Comparison of ENCODE assay signal across 22 cellular contexts in genomic region chr3:152738656-152739055, GRCh38.
DNase-seq lines count a peak whose midpoint lies in the region; ATAC-seq, FAIRE-seq and TF ChIP-seq lines count a peak whose summit lies in the region.
"Had no signal": no experiment of that assay in that cellular context is flagged by ENCODE, and none has a peak within 500 bp of the region (broad histone marks: within the 10 kb centered on the region; RNA-seq: fewer than 3 reads in every experiment).

No MANE protein-coding gene starts in this region.

- no peak for TF ChIP-seq CTCF in choroid plexus epithelial cell (conservative IDR thresholded peaks at IDR 0.05; ENCODE audit: low read depth, low read length)
- no peak for TF ChIP-seq CTCF in lower leg skin (IDR thresholded peaks at IDR 0.05)

- 39 to 49% methylated on average over 2 of the region's 2 CpGs for WGBS in lower leg skin, 2 donors

- H3K4me3 ChIP-seq in choroid plexus epithelial cell (ENCODE audit: low read depth, low read length) (no peak overlapping the region), lower leg skin (ENCODE audit: low read depth, poor library complexity, severe bottlenecking) (no peak overlapping the region)
- H3K4me3 ChIP-seq: ascending aorta, heart right ventricle, stomach had no signal

- intact Hi-C loops in lower leg skin (cut with DNase I; ENCODE audit: low total_unique reads): no loop called here

- peaks cover 18% of the 10 kb centered on the region for H3K4me1 Mint-ChIP-seq in T-helper 2 cell treated with Interferon-gamma antibody and Interleukin-4, amounts not matched to agents 5 μg/mL and 100 μg/mL, for 36 hours (ENCODE audit: low read depth)
- H3K4me1 Mint-ChIP-seq: nephron progenitor cell had no signal

- FAIRE-seq in GM19239 (lab: Jason Lieb, UNC): peak; percentile 87

- H3K36me3 Mint-ChIP-seq in T-helper 2 cell treated with Interferon-gamma antibody and Interleukin-4, amounts not matched to agents 5 μg/mL and 100 μg/mL, for 36 hours (ENCODE audit: low read depth): no peaks in the 10 kb centered on the region

- DNase-seq in GM19239 (ENCODE audit: insufficient read length, low spot score): no peak
- peak; percentile 74 for DNase-seq in choroid plexus epithelial cell (ENCODE audit: low read depth)
- peak; percentile 15 for DNase-seq in renal cortical epithelial cell (ENCODE audit: low read depth)
- DNase-seq in lower leg skin (ENCODE audit: low spot score in 2 of 2): no peak
- DNase-seq in activated CD4-positive, alpha-beta T cell treated with anti-CD3 and anti-CD28 coated beads, Interleukin-2, amount 50 U/mL, for 48 hours: no peak
- DNase-seq in T-helper 1 cell: no peak
- no peak for DNase-seq in T-helper 2 cell treated with Interferon-gamma antibody and Interleukin-4, amounts not matched to agents 5 μg/mL and 100 μg/mL, for 36 hours (ENCODE audit: low spot score)
- DNase-seq: activated CD4-positive, alpha-beta T cell treated with anti-CD3 and anti-CD28 coated beads for 4 hours; CD4-positive, alpha-beta T cell; effector memory CD8-positive, alpha-beta T cell; heart right ventricle; HFFc6; left colon; NCI-H1436 treated with DMSO at 0.1 percent for 48 hours; NCI-H524; nephron progenitor cell; right cardiac atrium; stomach had no signal

- peak; percentile 23 for ATAC-seq in HG03378 (IDR thresholded peaks at IDR 0.05; ENCODE audit: unreplicated experiment)
- ATAC-seq: effector memory CD8-positive, alpha-beta T cell; left colon; Panc1 had no signal

- H3K27ac Mint-ChIP-seq in T-helper 2 cell treated with Interferon-gamma antibody and Interleukin-4, amounts not matched to agents 5 μg/mL and 100 μg/mL, for 36 hours: no peak overlapping the region
- H3K27ac Mint-ChIP-seq: CD4-positive, alpha-beta T cell; effector memory CD8-positive, alpha-beta T cell; HFFc6; nephron progenitor cell; T-helper 1 cell treated with Interleukin-12 subunit alpha and Interleukin-12 subunit beta and Interleukin-4 antibody, amounts not matched to agents 30 μg/mL and 1 μg/mL, for 36 hours had no signal

- no peak overlapping the region for H3K4me3 Mint-ChIP-seq in T-helper 2 cell treated with Interferon-gamma antibody and Interleukin-4, amounts not matched to agents 5 μg/mL and 100 μg/mL, for 36 hours
- H3K4me3 Mint-ChIP-seq: CD4-positive, alpha-beta T cell; effector memory CD8-positive, alpha-beta T cell; HFFc6; nephron progenitor cell; T-helper 1 cell treated with Interleukin-12 subunit alpha and Interleukin-12 subunit beta and Interleukin-4 antibody, amounts not matched to agents 30 μg/mL and 1 μg/mL, for 36 hours had no signal

- TF ChIP-seq POLR2A in lower leg skin (IDR thresholded peaks at IDR 0.05): no peak

- H3K27me3 Mint-ChIP-seq in T-helper 2 cell treated with Interferon-gamma antibody and Interleukin-4, amounts not matched to agents 5 μg/mL and 100 μg/mL, for 36 hours (ENCODE audit: low read depth): peaks cover 24% of the 10 kb centered on the region
- H3K27me3 Mint-ChIP-seq: CD4-positive, alpha-beta T cell; effector memory CD8-positive, alpha-beta T cell had no signal

- no peaks in the 10 kb centered on the region for H3K9me3 Mint-ChIP-seq in T-helper 2 cell treated with Interferon-gamma antibody and Interleukin-4, amounts not matched to agents 5 μg/mL and 100 μg/mL, for 36 hours
- H3K9me3 Mint-ChIP-seq: CD4-positive, alpha-beta T cell; effector memory CD8-positive, alpha-beta T cell; nephron progenitor cell; T-helper 1 cell treated with Interleukin-12 subunit alpha and Interleukin-12 subunit beta and Interleukin-4 antibody, amounts not matched to agents 30 μg/mL and 1 μg/mL, for 36 hours had no signal

Comparison
In these comparisons a context has a peak if more than half of its experiments do, and no peak if none do; other contexts are left out.
1. DNase-seq: peak in choroid plexus epithelial cell (single experiment) and renal cortical epithelial cell (single experiment); none in GM19239 (single experiment), lower leg skin (0 of 2), activated CD4-positive, alpha-beta T cell treated with anti-CD3 and anti-CD28 coated beads, Interleukin-2, amount 50 U/mL, for 48 hours (0 of 2), T-helper 1 cell (0 of 5) and T-helper 2 cell treated with Interferon-gamma antibody and Interleukin-4, amounts not matched to agents 5 μg/mL and 100 μg/mL, for 36 hours (single experiment).